Comparison of ENCODE assay signal across 32 cellular contexts in the genomic region with DNA sequence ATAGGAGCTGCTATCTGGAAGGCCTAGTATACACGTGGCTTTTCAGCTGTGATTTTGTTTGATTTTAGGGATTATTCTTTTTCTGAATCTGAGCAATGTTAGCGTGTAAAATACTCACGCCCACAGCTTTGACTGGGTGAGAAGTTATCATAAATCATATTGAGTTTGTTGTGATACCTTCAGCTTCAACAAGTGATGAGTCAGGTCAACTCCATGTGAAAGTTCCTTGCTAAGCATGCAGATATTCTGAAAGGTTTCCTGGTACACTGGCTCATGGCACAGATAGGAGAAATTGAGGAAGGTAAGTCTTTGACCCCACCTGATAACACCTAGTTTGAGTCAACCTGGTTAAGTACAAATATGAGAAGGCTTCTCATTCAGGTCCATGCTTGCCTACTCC. TPM values are rescaled to one million over a fixed set of nuclear protein-coding genes. Genes with fewer than 3 reads are reported as not detected.
DNase-seq lines count a peak whose midpoint lies in the region; ATAC-seq, FAIRE-seq and TF ChIP-seq lines count a peak whose summit lies in the region.
"Had no signal": no experiment of that assay in that cellular context is flagged by ENCODE, and none has a peak within 500 bp of the region (broad histone marks: within the 10 kb centered on the region; RNA-seq: fewer than 3 reads in every experiment).

Gene GKN1, plus strand, starts transcription at position 386 of the 400 bp plus-strand sequence. CDS start 42 bp downstream, outside the sequence.

- H3K79me2 ChIP-seq in HepG2 (ENCODE audit: insufficient read depth, low read length): no peaks in the 10 kb centered on the region
- H3K79me2 ChIP-seq in keratinocyte (ENCODE audit: control insufficient read depth, insufficient read depth, low read length): no peaks in the 10 kb centered on the region

- no peaks in the 10 kb centered on the region for H3K9me3 ChIP-seq in HepG2 (ENCODE audit: low read length)
- no peaks in the 10 kb centered on the region for H3K9me3 ChIP-seq in right lobe of liver
- no peaks in the 10 kb centered on the region for H3K9me3 ChIP-seq in keratinocyte (ENCODE audit: control insufficient read depth, low read depth, low read length)
- H3K9me3 ChIP-seq in transverse colon: no peaks in the 10 kb centered on the region
- H3K9me3 ChIP-seq in BE2C: no peaks in the 10 kb centered on the region
- H3K9me3 ChIP-seq: BLaER1, colonic mucosa, heart left ventricle, MG63, testis had no signal

- H4K20me1 ChIP-seq in HepG2 (ENCODE audit: insufficient read depth, low read length): no peaks in the 10 kb centered on the region
- no peaks in the 10 kb centered on the region for H4K20me1 ChIP-seq in keratinocyte (ENCODE audit: control insufficient read depth, extremely low read depth, insufficient read depth, low read length)
- H4K20me1 ChIP-seq: BLaER1 had no signal

- CTCF ChIA-PET in HepG2 (lab: Yijun Ruan, JAX; ENCODE audit: low intra/inter-chr PET ratio, low total read pairs): no interaction called here

- H3K9ac ChIP-seq in HepG2 (ENCODE audit: insufficient read depth, low read depth, low read length) (no peak within 1 kb of the TSS), keratinocyte (ENCODE audit: control insufficient read depth, extremely low read depth, insufficient read depth, low read length) (no peak within 1 kb of the TSS)
- H3K9ac ChIP-seq: BLaER1 had no signal

- in situ Hi-C loops in HepG2 (cut with HindIII; ENCODE audit: extremely low pct_ligation_motif_present, low pct_unique_long_range_greater_than_20kb) (no loop called here), transverse colon (cut with MboI; ENCODE audit: low pct_ligation_motif_present in 1 of 4, low pct_unique_long_range_greater_than_20kb in 1 of 4, low sequenced_read_pairs in 3 of 4) (no loop called here)

- FAIRE-seq in HepG2 (lab: Jason Lieb, UNC) (no peak), keratinocyte (lab: Jason Lieb, UNC) (peak; percentile 76)
- FAIRE-seq: RCC 7860 had no signal

- H3K4me3 ChIP-seq in HepG2 (replicated peaks in 1 of 3; ENCODE audit: insufficient read depth in 1 of 3, low read depth in 2 of 3, low read length in 3 of 3) (no peak within 1 kb of the TSS), right lobe of liver (no peak within 1 kb of the TSS), keratinocyte (ENCODE audit: control insufficient read depth in 2 of 3, extremely low read depth in 1 of 3, insufficient read depth in 2 of 3, low read depth in 1 of 3, low read length in 3 of 3) (no peak within 1 kb of the TSS), transverse colon (no peak within 1 kb of the TSS), BE2C (ENCODE audit: low read depth, low read length) (no peak within 1 kb of the TSS), H7 (ENCODE audit: insufficient read depth, low read depth, low read length) (no peak within 1 kb of the TSS)
- H3K4me3 ChIP-seq: BLaER1, colonic mucosa, heart left ventricle, MG63, testis had no signal

- dilution Hi-C loops in keratinocyte (cut with MboI; ENCODE audit: extremely low pct_ligation_motif_present, low sequenced_read_pairs): no loop called here

- no peak for TF ChIP-seq RAD21 in HepG2 (CRISPR knock-in tag; IDR thresholded peaks at IDR 0.05)

- intact Hi-C loops in HepG2 (cut with micrococcal nuclease; ENCODE audit: unreplicated experiment) (no loop called here), right lobe of liver (cut with DNase I) (no loop called here), transverse colon (cut with DNase I; ENCODE audit: low total_unique reads) (no loop called here)

- TF ChIP-seq POLR2A in HepG2 (IDR thresholded peaks at IDR 0.05; ENCODE audit: insufficient read depth in 1 of 2, low read depth in 2 of 2, low read length in 2 of 2): no peak
- TF ChIP-seq POLR2A in right lobe of liver (IDR thresholded peaks at IDR 0.05): no peak
- no peak for TF ChIP-seq POLR2A in transverse colon (IDR thresholded peaks at IDR 0.05)

- ATAC-seq in HepG2: no peak
- ATAC-seq in right lobe of liver: no peak
- ATAC-seq: heart left ventricle had no signal

- TF ChIP-seq EP300 in HepG2 (IDR thresholded peaks at IDR 0.05; ENCODE audit: low read depth in 2 of 2, low read length in 2 of 2) (no peak), HepG2 (CRISPR knock-in tag; IDR thresholded peaks at IDR 0.05; ENCODE audit: borderline replicate concordance) (no peak), transverse colon (IDR thresholded peaks at IDR 0.05; ENCODE audit: low read depth) (no peak)

- H3K27me3 ChIP-seq in HepG2 (ENCODE audit: control insufficient read depth in 1 of 2, insufficient read depth in 2 of 2, low read length in 2 of 2) (peaks cover 0 to 28% of the 10 kb centered on the region in 2 experiments; a peak in 3 of 5 replicates), right lobe of liver (no peaks in the 10 kb centered on the region), keratinocyte (ENCODE audit: control insufficient read depth, extremely low read depth, insufficient read depth, low read length) (no peaks in the 10 kb centered on the region), transverse colon (peaks cover 7% of the 10 kb centered on the region), BE2C (peaks cover 3% of the 10 kb centered on the region; the same call in 1 of the 2 replicates), H7 (ENCODE audit: control insufficient read depth, insufficient read depth, low read length) (no peaks in the 10 kb centered on the region)
- H3K27me3 ChIP-seq: BLaER1, colonic mucosa, MG63, testis had no signal

- H2AFZ ChIP-seq in HepG2 (ENCODE audit: low read length): no peak within 1 kb of the TSS
- no peak within 1 kb of the TSS for H2AFZ ChIP-seq in keratinocyte (ENCODE audit: control insufficient read depth, low read length)

- no peaks in the 10 kb centered on the region for H3K9me1 ChIP-seq in keratinocyte (ENCODE audit: control insufficient read depth, extremely low read depth, insufficient read depth, low read length)

- BruUV-seq in HepG2 (replicated peaks; lab: Mats Ljungman, UMichigan): no TSS peak

- H3K36me3 ChIP-seq in HepG2 (replicated peaks in 1 of 2; ENCODE audit: control insufficient read depth in 1 of 2, insufficient read depth in 2 of 2, low read length in 2 of 2): no peaks in the 10 kb centered on the region
- no peaks in the 10 kb centered on the region for H3K36me3 ChIP-seq in right lobe of liver
- H3K36me3 ChIP-seq in keratinocyte (ENCODE audit: control insufficient read depth in 2 of 2, extremely low read depth in 1 of 2, insufficient read depth in 2 of 2, low read length in 2 of 2): no peaks in the 10 kb centered on the region
- no peaks in the 10 kb centered on the region for H3K36me3 ChIP-seq in transverse colon
- H3K36me3 ChIP-seq in BE2C: no peaks in the 10 kb centered on the region
- no peaks in the 10 kb centered on the region for H3K36me3 ChIP-seq in H7 (replicated peaks; ENCODE audit: control insufficient read depth, insufficient read depth, low read length)
- H3K36me3 ChIP-seq: BLaER1, colonic mucosa, heart left ventricle, MG63, WERI-Rb-1 had no signal

- H3K4me2 ChIP-seq in HepG2 (ENCODE audit: low read depth, low read length): no peak within 1 kb of the TSS
- no peak within 1 kb of the TSS for H3K4me2 ChIP-seq in keratinocyte (ENCODE audit: control insufficient read depth, extremely low read depth, insufficient read depth, low read depth, low read length)
- H3K4me2 ChIP-seq: BLaER1 had no signal

- H3K4me1 ChIP-seq in HepG2 (ENCODE audit: insufficient read depth, low read length) (no peaks in the 10 kb centered on the region), right lobe of liver (peaks cover 0 to 12% (median 0%) of the 10 kb centered on the region in 4 donors), keratinocyte (ENCODE audit: control insufficient read depth, extremely low read depth, insufficient read depth, low read length) (peaks cover 24% of the 10 kb centered on the region), transverse colon (no peaks in the 10 kb centered on the region), BE2C (no peaks in the 10 kb centered on the region)
- H3K4me1 ChIP-seq: BLaER1, colonic mucosa, testis had no signal

- TF ChIP-seq CTCF in HepG2 (CRISPR knock-in tag; IDR thresholded peaks at IDR 0.05) (no peak), right lobe of liver (IDR thresholded peaks at IDR 0.05) (no peak), keratinocyte (optimal IDR thresholded peaks at IDR 0.05 in 1 of 3, IDR thresholded peaks at IDR 0.05 in 1 of 3, conservative IDR thresholded peaks at IDR 0.05 in 1 of 3; ENCODE audit: extremely low read depth in 1 of 3, insufficient read depth in 2 of 3, low read length in 3 of 3) (no peak), transverse colon (IDR thresholded peaks at IDR 0.05) (no peak), BE2C (IDR thresholded peaks at IDR 0.05; ENCODE audit: low read depth, low read length) (no peak)

- POLR2A ChIA-PET in HepG2 (lab: Yijun Ruan, JAX): no interaction called here

- DNase-seq in HepG2 (ENCODE audit: low spot score): no peak
- DNase-seq in right lobe of liver: no peak
- no peak for DNase-seq in keratinocyte (ENCODE audit: low read depth, low spot score)
- DNase-seq in transverse colon: no peak
- DNase-seq in BE2C: no peak
- no peak for DNase-seq in central memory CD4-positive, alpha-beta T cell
- DNase-seq in H7: no peak
- DNase-seq: activated CD4-positive, alpha-beta T cell treated with anti-CD3 and anti-CD28 coated beads, Interleukin-2, amount 50 U/mL, for 1 hour; activated naive CD4-positive, alpha-beta T cell treated with Interleukin-2 at 50 U/mL for 16 hours; amniotic stem cell; colonic mucosa; effector CD8-positive, alpha-beta T cell; erythroblast; GF-D8; heart left ventricle; KBM-7; MG63; NCI-H1417; NCI-H2081; NCI-H345; SIG-M5; stimulated activated naive CD4-positive, alpha-beta T cell treated with Interleukin-2 at 50 U/mL for 16 hours; T1000; testis; WERI-Rb-1 had no signal

- H3K27ac ChIP-seq in HepG2 (ENCODE audit: extremely low read length, insufficient read depth, low read length) (no peak within 1 kb of the TSS), right lobe of liver (no peak within 1 kb of the TSS), adipose tissue (ENCODE audit: low read depth, low read length) (no peak within 1 kb of the TSS), keratinocyte (ENCODE audit: control insufficient read depth, insufficient read depth, low read length) (no peak within 1 kb of the TSS), transverse colon (no peak within 1 kb of the TSS)
- H3K27ac ChIP-seq: BLaER1, colonic mucosa, heart left ventricle, testis, WERI-Rb-1 had no signal

- 1% methylated on average over 3 of the region's 3 CpGs for WGBS in HepG2 (ENCODE audit: low lambda C conversion rate)
- WGBS in right lobe of liver (ENCODE audit: insufficient coverage, low coverage, low lambda C conversion rate, missing lambda C conversion rate): 56% methylated on average over 3 of the region's 3 CpGs
- WGBS in adipose tissue, 3 donors: 52 to 74% (median 66%) methylated on average over 3 of the region's 3 CpGs
- WGBS in transverse colon (ENCODE audit: low coverage in 1 of 2), 2 donors: 44 to 52% methylated on average over 3 of the region's 3 CpGs

RNA-seq across cellular contexts. Expression of gene GKN1, which starts in this region (rescaled TPM):
- total RNA-seq in HepG2 (2016; rRNA removed; fragmentation: Illumina TruSeq; extraction: Trizol): not detected in 2 replicates
- not detected in 2 replicates for total RNA-seq in HepG2 (2016; cell fraction: cytosol; rRNA removed; fragmentation: Illumina TruSeq; extraction: Trizol; ENCODE audit: low read depth)
- not detected in 2 replicates for total RNA-seq in HepG2 (2016; cell fraction: insoluble cytoplasmic fraction; rRNA removed; fragmentation: Illumina TruSeq; extraction: Trizol)
- total RNA-seq in HepG2 (2016; cell fraction: membrane; rRNA removed; fragmentation: Illumina TruSeq; extraction: Trizol): not detected in 2 replicates
- not detected in 2 replicates for total RNA-seq in HepG2 (2016; cell fraction: nucleus; rRNA removed; fragmentation: Illumina TruSeq; extraction: Trizol)
- not detected in 2 replicates for polyA plus RNA-seq in HepG2 (2011; rRNA removed)
- not detected in 2 replicates for polyA plus RNA-seq in HepG2 (2011; cell fraction: cytosol; rRNA removed)
- not detected in 2 replicates for polyA plus RNA-seq in HepG2 (2011; cell fraction: nucleus; rRNA removed)
- not detected in 2 replicates for polyA plus RNA-seq in HepG2 (2012)
- not detected in 2 replicates for polyA plus RNA-seq in HepG2 (2016; cell fraction: cytosol; fragmentation: Illumina TruSeq; extraction: Trizol; ENCODE audit: low read depth)
- polyA plus RNA-seq in HepG2 (2016; cell fraction: insoluble cytoplasmic fraction; fragmentation: Illumina TruSeq; extraction: Trizol; ENCODE audit: low read depth): not detected in 2 replicates
- polyA plus RNA-seq in HepG2 (2016; cell fraction: membrane; fragmentation: Illumina TruSeq; extraction: Trizol; ENCODE audit: low read depth): not detected in 2 replicates
- not detected in 2 replicates for polyA plus RNA-seq in HepG2 (2016; cell fraction: nucleus; fragmentation: Illumina TruSeq; extraction: Trizol; ENCODE audit: insufficient read depth, low read depth)
- polyA minus RNA-seq in HepG2 (2011; rRNA and poly(A)+ RNA removed; ENCODE audit: low replicate concordance): not detected in 2 replicates
- polyA minus RNA-seq in HepG2 (2011; cell fraction: cytosol; rRNA and poly(A)+ RNA removed): not detected in 2 replicates
- not detected in 2 replicates for polyA minus RNA-seq in HepG2 (2011; cell fraction: nucleus; rRNA and poly(A)+ RNA removed)
- not detected for total RNA-seq in right lobe of liver
- 1,000 to 10,000 TPM in 1 of 3 donors, 100 to 1,000 TPM in 1, 1 to 10 TPM in 1; 4.8 to 2,134 (median 105) TPM for polyA plus RNA-seq in adipose tissue
- polyA plus RNA-seq in keratinocyte: 0.15 to 0.75 TPM (median 0.49 TPM) in 3 replicates
- not detected for polyA plus RNA-seq in keratinocyte (2011; ENCODE audit: low read depth)
- polyA plus RNA-seq in keratinocyte (2011; cell fraction: cytosol; rRNA removed): 0.47 and 1.1 TPM in 2 replicates
- polyA plus RNA-seq in keratinocyte (2011; cell fraction: nucleus; rRNA removed): 1.1 and 1.2 TPM in 2 replicates
- 0.19 and 0.30 TPM in 2 replicates for polyA plus RNA-seq in keratinocyte (2012; ENCODE audit: low replicate concordance)
- not detected in 3 replicates for polyA minus RNA-seq in keratinocyte
- not detected for polyA minus RNA-seq in keratinocyte (2011; cell fraction: cytosol; rRNA and poly(A)+ RNA removed)
- polyA minus RNA-seq in keratinocyte (2011; cell fraction: nucleus; rRNA and poly(A)+ RNA removed): not detected in 2 replicates
- not detected for total RNA-seq in transverse colon
- polyA plus RNA-seq in BE2C (2012; ENCODE audit: insufficient read depth, insufficient read length, low read depth): not detected
- total RNA-seq in H7 (2014; rRNA removed; shearing (Covaris generic)): not detected in 2 replicates
- total RNA-seq: A172, colonic mucosa, heart left ventricle, lung microvascular endothelial cell, myocyte, progenitor cell of endocrine pancreas, testis had no signal
- polyA plus RNA-seq: heart left ventricle had no signal
